Comparison of ENCODE assay signal across 8 cellular contexts in genomic region chrX:70138622-70139021, GRCh38. TPM values are rescaled to one million over a fixed set of nuclear protein-coding genes. Genes with fewer than 3 reads are reported as not detected.
"Had no signal": no experiment of that assay in that cellular context is flagged by ENCODE, and none has a peak within 500 bp of the region (broad histone marks: within the 10 kb centered on the region; RNA-seq: fewer than 3 reads in every experiment).

No MANE protein-coding gene starts in this region.

- H3K4me3 ChIP-seq: GM12878 had no signal

- FAIRE-seq: GM12878, GM12891, GM12892, GM18507, GM19239 had no signal

- DNase-seq: GDM1, GF-D8 had no signal

- ATAC-seq: GM12878 had no signal

RNA-seq across cellular contexts. Expression of gene DGAT2L6, which starts 38.7 kb away (rescaled TPM):
- total RNA-seq: G401 had no signal
